In the genomic region with DNA sequence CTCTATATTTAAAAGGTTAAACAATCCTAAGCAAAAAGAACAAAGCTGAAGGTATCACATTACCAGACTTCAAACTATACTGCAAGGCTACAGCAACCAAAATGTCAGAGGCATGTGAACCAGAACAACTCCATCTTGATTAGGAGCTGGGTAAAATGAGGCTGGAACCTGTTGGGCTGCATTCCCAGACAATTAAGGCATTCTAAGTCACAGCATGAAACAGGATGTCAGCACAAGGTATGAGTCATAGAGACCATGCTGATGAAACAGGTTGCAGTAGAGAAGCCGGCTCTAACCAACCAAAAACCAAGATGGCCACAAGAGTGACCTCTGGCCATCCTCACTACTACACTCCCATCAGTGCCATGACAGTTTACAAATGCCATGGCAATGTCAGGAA, we compare ENCODE assay signal across 16 cellular contexts.
DNase-seq lines count a peak whose midpoint lies in the region; TF ChIP-seq lines count a peak whose summit lies in the region.
"Had no signal": no experiment of that assay in that cellular context is flagged by ENCODE, and none has a peak within 500 bp of the region (broad histone marks: within the 10 kb centered on the region; RNA-seq: fewer than 3 reads in every experiment).

No MANE protein-coding gene starts in this region.

- H3K23me2 ChIP-seq in H9 (ENCODE audit: insufficient read length, low read depth, low read length, poor library complexity, severe bottlenecking): no peaks in the 10 kb centered on the region

- peak overlapping the region; percentile 17; the same call in 1 of the 2 replicates for H3K27ac ChIP-seq in 22Rv1
- H3K27ac ChIP-seq in H9 (ENCODE audit: insufficient read length, low read depth, low read length): no peak overlapping the region
- no peak overlapping the region for H3K27ac ChIP-seq in RWPE1
- no peak overlapping the region for H3K27ac ChIP-seq in MM.1S (ENCODE audit: low read length)
- H3K27ac ChIP-seq: ascending aorta, BLaER1, esophagus squamous epithelium, pancreas, tibial nerve had no signal

- no peaks in the 10 kb centered on the region for H3K79me1 ChIP-seq in H9 (ENCODE audit: insufficient read depth, low read depth, low read length, poor library complexity, severe bottlenecking)

- H2BK5ac ChIP-seq in H9 (ENCODE audit: insufficient read length, low read length): no peak overlapping the region

- H3K27ac Mint-ChIP-seq in H9: peak overlapping the region in 1 of 3 experiments; percentile 85; a peak in 2 of 7 replicates
- H3K27ac Mint-ChIP-seq in endothelial cell (ENCODE audit: unreplicated experiment): no peak overlapping the region
- H3K27ac Mint-ChIP-seq: activated CD8-positive, alpha-beta memory T cell treated with anti-CD3 and anti-CD28 coated beads, Interleukin-2, amount 10 ng/mL, durations not matched to agents 7 days and 5 days; T-helper 2 cell treated with Interferon-gamma antibody and Interleukin-4, amounts not matched to agents 5 μg/mL and 100 μg/mL, for 36 hours had no signal

- H3K4me2 ChIP-seq in H9 (ENCODE audit: insufficient read depth, insufficient read length, low read length) (no peak overlapping the region), MM.1S (ENCODE audit: low read depth, low read length) (no peak overlapping the region)
- H3K4me2 ChIP-seq: BLaER1 had no signal

- no peak overlapping the region for H4K5ac ChIP-seq in H9 (ENCODE audit: insufficient read length, low read depth, low read length)

- H3K9ac ChIP-seq in H9 (ENCODE audit: extremely low read depth, insufficient read length, low read length): no peak overlapping the region
- H3K9ac ChIP-seq in MM.1S (ENCODE audit: low read length): no peak overlapping the region
- H3K9ac ChIP-seq: BLaER1 had no signal

- no peak overlapping the region for H3K56ac ChIP-seq in H9 (ENCODE audit: insufficient read length, low read depth, low read length)

- H4K20me1 ChIP-seq in H9 (ENCODE audit: control insufficient read depth, insufficient read depth, insufficient read length): no peaks in the 10 kb centered on the region
- H4K20me1 ChIP-seq in MM.1S (ENCODE audit: insufficient read depth, low read length): no peaks in the 10 kb centered on the region
- H4K20me1 ChIP-seq: BLaER1 had no signal

- no peak for TF ChIP-seq CTCF in 22Rv1 (IDR thresholded peaks at IDR 0.05)
- no peak for TF ChIP-seq CTCF in H9 (conservative IDR thresholded peaks at IDR 0.05)
- TF ChIP-seq CTCF in RWPE1 (conservative IDR thresholded peaks at IDR 0.05; ENCODE audit: low read depth): no peak
- TF ChIP-seq CTCF in endothelial cell (IDR thresholded peaks at IDR 0.05; ENCODE audit: unreplicated experiment): no peak
- no peak for TF ChIP-seq CTCF in MM.1S (IDR thresholded peaks at IDR 0.05; ENCODE audit: low read length)

- H3K4me3 Mint-ChIP-seq in H9 (no peak overlapping the region), endothelial cell (ENCODE audit: unreplicated experiment) (no peak overlapping the region)
- H3K4me3 Mint-ChIP-seq: activated CD8-positive, alpha-beta memory T cell treated with anti-CD3 and anti-CD28 coated beads, Interleukin-2, amount 10 ng/mL, durations not matched to agents 7 days and 5 days; T-helper 2 cell treated with Interferon-gamma antibody and Interleukin-4, amounts not matched to agents 5 μg/mL and 100 μg/mL, for 36 hours had no signal

- H2AFZ ChIP-seq in H9 (ENCODE audit: low read length) (no peak overlapping the region), MM.1S (ENCODE audit: low read length) (no peak overlapping the region)

- H3K9me3 Mint-ChIP-seq in H9: no peaks in the 10 kb centered on the region; a peak in 1 of 5 replicates
- no peaks in the 10 kb centered on the region for H3K9me3 Mint-ChIP-seq in endothelial cell (ENCODE audit: unreplicated experiment)
- H3K9me3 Mint-ChIP-seq: T-helper 2 cell treated with Interferon-gamma antibody and Interleukin-4, amounts not matched to agents 5 μg/mL and 100 μg/mL, for 36 hours had no signal

- H3K4me1 ChIP-seq in H9 (ENCODE audit: insufficient read depth, low read length) (peaks cover 5% of the 10 kb centered on the region), MM.1S (ENCODE audit: low read length) (no peaks in the 10 kb centered on the region)
- H3K4me1 ChIP-seq: ascending aorta, BLaER1, esophagus squamous epithelium, pancreas, tibial nerve had no signal

- H3K79me2 ChIP-seq in H9 (ENCODE audit: insufficient read depth, low read length) (no peaks in the 10 kb centered on the region), MM.1S (ENCODE audit: low read length) (no peaks in the 10 kb centered on the region)

- no peak overlapping the region for H3K14ac ChIP-seq in H9 (ENCODE audit: insufficient read depth, low read length)

- H3K4me1 Mint-ChIP-seq in H9: peaks cover 18 to 26% of the 10 kb centered on the region in 2 experiments
- no peaks in the 10 kb centered on the region for H3K4me1 Mint-ChIP-seq in endothelial cell (ENCODE audit: unreplicated experiment)
- H3K4me1 Mint-ChIP-seq: activated CD8-positive, alpha-beta memory T cell treated with anti-CD3 and anti-CD28 coated beads, Interleukin-2, amount 10 ng/mL, durations not matched to agents 7 days and 5 days had no signal

- no peaks in the 10 kb centered on the region for H3K36me3 ChIP-seq in MM.1S (replicated peaks; ENCODE audit: insufficient read depth, low read length)
- H3K36me3 ChIP-seq: ascending aorta, BLaER1, esophagus squamous epithelium, pancreas, tibial nerve had no signal

- no peak overlapping the region for H2BK12ac ChIP-seq in H9 (ENCODE audit: insufficient read length, low read depth, low read length)

- H3K36me3 Mint-ChIP-seq in H9 (ENCODE audit: insufficient read depth in 1 of 3, low read depth in 3 of 3) (no peaks in the 10 kb centered on the region), endothelial cell (ENCODE audit: low read depth, unreplicated experiment) (no peaks in the 10 kb centered on the region)
- H3K36me3 Mint-ChIP-seq: activated CD8-positive, alpha-beta memory T cell treated with anti-CD3 and anti-CD28 coated beads, Interleukin-2, amount 10 ng/mL, durations not matched to agents 7 days and 5 days had no signal

- no peak overlapping the region for H3K4me3 ChIP-seq in MM.1S (ENCODE audit: low read length)
- H3K4me3 ChIP-seq: ascending aorta, BLaER1, esophagus squamous epithelium, pancreas, tibial nerve had no signal

- CTCF ChIA-PET in RWPE1 (lab: Yijun Ruan, JAX): interaction anchor here (0.8 kb wide), 1 partner anchor 22 kb away, joined by 3 read pairs; no protein-coding TSS in a partner anchor

- DNase-seq in H9 (peak; percentile 92), RWPE1 (ENCODE audit: low spot score) (peak; percentile 33), fibroblast of the conjunctiva (ENCODE audit: low read depth) (peak; percentile 14), NCI-H2081 treated with DMSO at 0.1 percent for 48 hours (lab: John Stamatoyannopoulos, UW) (no peak), endothelial cell (ENCODE audit: low spot score) (no peak), MM.1S (no peak)
- no peak for DNase-seq in activated CD8-positive, alpha-beta memory T cell treated with anti-CD3 and anti-CD28 coated beads, Interleukin-2, amount 50 U/mL, for 48 hours
- DNase-seq: activated CD8-positive, alpha-beta memory T cell treated with anti-CD3 and anti-CD28 coated beads, Interleukin-2, amount 10 ng/mL, durations not matched to agents 7 days and 5 days; esophagus squamous epithelium; left ventricle myocardium superior; pancreas had no signal

- no peak overlapping the region for H2BK120ac ChIP-seq in H9 (ENCODE audit: low read depth, low read length, poor library complexity, severe bottlenecking)

- no peak overlapping the region for H3K23ac ChIP-seq in H9 (ENCODE audit: insufficient read length, low read depth, low read length)

- H4K91ac ChIP-seq in H9 (ENCODE audit: insufficient read length, low read depth, low read length): no peak overlapping the region

- no peak overlapping the region for H2BK15ac ChIP-seq in H9 (ENCODE audit: low read depth, low read length)

- H3K27me3 Mint-ChIP-seq in H9 (ENCODE audit: low read depth) (no peaks in the 10 kb centered on the region), endothelial cell (ENCODE audit: unreplicated experiment) (no peaks in the 10 kb centered on the region)
- H3K27me3 Mint-ChIP-seq: activated CD8-positive, alpha-beta memory T cell treated with anti-CD3 and anti-CD28 coated beads, Interleukin-2, amount 10 ng/mL, durations not matched to agents 7 days and 5 days had no signal

- POLR2A ChIA-PET in RWPE1 (lab: Yijun Ruan, JAX; ENCODE audit: low non-redundant PET): no interaction called here

- no peaks in the 10 kb centered on the region for H3K27me3 ChIP-seq in H9 (ENCODE audit: insufficient read depth, low read length)
- no peaks in the 10 kb centered on the region for H3K27me3 ChIP-seq in MM.1S (replicated peaks; ENCODE audit: insufficient read depth, low read length)
- H3K27me3 ChIP-seq: ascending aorta, BLaER1, esophagus squamous epithelium, pancreas, tibial nerve had no signal

- H3K18ac ChIP-seq in H9 (ENCODE audit: insufficient read length, low read depth, low read length): no peak overlapping the region

- H2BK20ac ChIP-seq in H9 (ENCODE audit: low read depth, low read length, poor library complexity, severe bottlenecking): no peak overlapping the region

- WGBS in H9 (ENCODE audit: extremely low coverage, insufficient read length, low lambda C conversion rate): no CpG with 5 or more reads among the region's 1 CpG

- H3F3A ChIP-seq in MM.1S (ENCODE audit: insufficient read depth, low read length): no peaks in the 10 kb centered on the region

- H3K4ac ChIP-seq in H9 (ENCODE audit: low read depth, low read length): no peak overlapping the region

- H3K9me2 ChIP-seq in MM.1S (replicated peaks; ENCODE audit: insufficient read depth, low read length): no peaks in the 10 kb centered on the region

- H2AK5ac ChIP-seq in H9 (ENCODE audit: insufficient read length, low read length): no peak overlapping the region

- no peak overlapping the region for H4K8ac ChIP-seq in H9 (replicated peaks; ENCODE audit: insufficient read length, low read depth, low read length)

- no peaks in the 10 kb centered on the region for H3K9me3 ChIP-seq in H9 (ENCODE audit: control insufficient read depth, low read depth, low read length)
- H3K9me3 ChIP-seq in MM.1S (replicated peaks; ENCODE audit: insufficient read depth, low read length): no peaks in the 10 kb centered on the region
- H3K9me3 ChIP-seq: ascending aorta, BLaER1, esophagus squamous epithelium, pancreas, tibial nerve had no signal

- no peak overlapping the region for H3T11ph ChIP-seq in H9 (ENCODE audit: low read length)

Comparison
In these comparisons a context has a peak if more than half of its experiments do, and no peak if none do; other contexts are left out.
1. DNase-seq: peak in H9 (single experiment), RWPE1 (single experiment) and fibroblast of the conjunctiva (single experiment); none in NCI-H2081 treated with DMSO at 0.1 percent for 48 hours (single experiment), endothelial cell (single experiment), activated CD8-positive, alpha-beta memory T cell treated with anti-CD3 and anti-CD28 coated beads, Interleukin-2, amount 50 U/mL, for 48 hours (single experiment) and MM.1S (single experiment).